9 cellular contexts compared by ENCODE assay signal in the genomic region with DNA sequence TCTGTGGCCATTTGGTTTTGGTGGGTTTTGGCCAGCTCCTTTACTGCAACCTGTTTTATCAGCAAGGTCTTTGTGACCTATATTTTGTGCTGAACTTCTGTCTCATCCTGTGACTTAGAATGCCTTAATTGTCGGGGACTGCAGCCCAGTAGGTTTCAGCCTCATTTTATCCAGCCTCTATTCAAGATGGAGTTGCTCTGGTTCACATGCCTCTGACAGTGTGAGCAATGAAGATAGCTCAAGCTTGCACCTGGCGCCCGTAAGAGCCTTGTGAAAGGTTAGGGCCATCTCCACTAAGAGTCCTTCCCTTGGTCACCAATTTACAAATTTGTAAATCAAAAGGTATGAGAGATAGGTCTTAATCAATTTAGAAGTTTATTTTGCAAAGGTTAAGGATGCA. TPM values are rescaled to one million over a fixed set of nuclear protein-coding genes. Genes with fewer than 3 reads are reported as not detected.
"Had no signal": no experiment of that assay in that cellular context is flagged by ENCODE, and none has a peak within 500 bp of the region (broad histone marks: within the 10 kb centered on the region; RNA-seq: fewer than 3 reads in every experiment).

No MANE protein-coding gene starts in this region.

- FAIRE-seq: HTR-8/SVneo, K562 had no signal

- H3K4me3 ChIP-seq: GM23248, HAP-1, K562 had no signal

- H3K27ac Mint-ChIP-seq: HFFc6 had no signal

- H3K36me3 ChIP-seq: HAP-1 had no signal

- H3K9me3 ChIP-seq: HAP-1 had no signal

- H3K27ac ChIP-seq: GM23248 had no signal

- H3K4me3 Mint-ChIP-seq: HFFc6 had no signal

- DNase-seq: GM23248, GOT3, H7, HFFc6, IMR-90 had no signal

- H2AFZ ChIP-seq: GM23248 had no signal

- H3K4me1 ChIP-seq: HAP-1 had no signal

- ATAC-seq: HCT116, K562 had no signal

RNA-seq across cellular contexts. Expression of gene SLCO1B3, which starts 19.4 kb away (rescaled TPM):
- total RNA-seq: GM23248, H7, HFFc6, IMR-90, K562 had no signal
- polyA plus RNA-seq: GM23248, IMR-90, K562 had no signal
